ENCODE assay signal across 8 cellular contexts in the genomic region with DNA sequence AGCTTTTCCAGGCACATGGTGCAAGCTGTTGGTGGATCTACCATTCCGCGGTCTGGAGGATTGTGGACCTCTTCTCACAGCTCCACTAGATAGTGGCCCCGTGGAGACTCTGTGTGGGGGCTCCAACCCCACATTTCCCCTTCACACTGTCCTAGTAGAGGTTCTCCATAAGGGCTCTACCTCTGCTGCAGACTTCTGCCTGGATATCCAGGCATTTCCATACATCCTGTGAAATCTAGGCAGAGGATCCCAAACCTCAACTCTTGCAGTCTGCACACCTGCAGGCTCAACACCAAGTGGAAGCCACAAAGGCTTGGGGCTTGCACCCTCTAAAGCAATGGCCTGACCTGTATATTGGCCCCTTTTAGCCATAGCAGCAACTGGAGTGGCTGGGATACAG.
"Had no signal": no experiment of that assay in that cellular context is flagged by ENCODE, and none has a peak within 500 bp of the region (broad histone marks: within the 10 kb centered on the region; RNA-seq: fewer than 3 reads in every experiment).

No MANE protein-coding gene starts in this region.

- H3K27ac ChIP-seq: HL-60, KMS-11 had no signal

- H3K4me1 Mint-ChIP-seq: IgD-negative memory B cell had no signal

- H3K36me3 Mint-ChIP-seq: IgD-negative memory B cell had no signal

- H3K27ac Mint-ChIP-seq: IgD-negative memory B cell had no signal

- DNase-seq: IMR-90, KBM-7, KG1 had no signal

- H3K4me3 Mint-ChIP-seq: IgD-negative memory B cell had no signal

- H3K9ac ChIP-seq: KMS-11 had no signal

- H3K4me2 ChIP-seq: KMS-11 had no signal

- ATAC-seq: HepG2 had no signal

- FAIRE-seq: HepG2, HTR-8/SVneo had no signal
